In the genomic region with DNA sequence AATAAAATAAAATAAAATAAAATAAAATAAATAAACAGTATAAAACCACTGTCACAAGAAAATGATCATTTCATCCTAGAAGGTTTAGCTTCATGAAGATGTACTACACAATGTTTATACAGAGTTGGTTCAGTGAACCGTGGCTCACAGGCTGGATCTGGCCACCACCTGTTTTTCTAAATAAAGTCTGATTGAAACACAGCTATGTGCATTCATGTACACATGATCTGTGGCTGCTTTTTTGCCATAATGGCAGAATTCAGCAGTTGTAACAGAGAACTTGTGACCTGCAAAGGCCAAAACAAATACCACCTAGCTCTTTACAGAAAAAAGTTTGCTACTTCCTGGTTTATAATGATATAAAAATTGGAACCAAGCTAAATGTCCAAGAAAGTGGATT, we compare ENCODE assay signal across 20 cellular contexts. TPM values are rescaled to one million over a fixed set of nuclear protein-coding genes. Genes with fewer than 3 reads are reported as not detected.
A peak's percentile ranks its signal among the peaks of the same experiment; 100 is the strongest.
DNase-seq lines count a peak whose midpoint lies in the region; ATAC-seq and TF ChIP-seq lines count a peak whose summit lies in the region.
"Had no signal": no experiment of that assay in that cellular context is flagged by ENCODE, and none has a peak within 500 bp of the region (broad histone marks: within the 10 kb centered on the region; RNA-seq: fewer than 3 reads in every experiment).

No MANE protein-coding gene starts in this region.

- no peaks in the 10 kb centered on the region for H4K20me1 ChIP-seq in OCI-LY1 (ENCODE audit: insufficient read depth, low read length)

- CTCF ChIA-PET in naive thymus-derived CD4-positive, alpha-beta T cell (lab: Charles Lee) = interaction anchor here (0.7 kb wide), 1 partner anchor 44 kb away, joined by 3 read pairs; no protein-coding TSS in a partner anchor

- no peak overlapping the region for H3K4me3 ChIP-seq in OCI-LY1 (ENCODE audit: low read depth, low read length, poor library complexity, severe bottlenecking)
- no peak overlapping the region for H3K4me3 ChIP-seq in endodermal cell (ENCODE audit: low read length)
- H3K4me3 ChIP-seq in naive thymus-derived CD4-positive, alpha-beta T cell (ENCODE audit: low read length) = no peak overlapping the region
- H3K4me3 ChIP-seq: Peyer's patch had no signal

- H3K4me1 ChIP-seq in OCI-LY1 (ENCODE audit: insufficient read depth, low read length, severe bottlenecking) (peaks cover 39% of the 10 kb centered on the region), endodermal cell (ENCODE audit: control insufficient read depth, insufficient read depth, low read length) (no peaks in the 10 kb centered on the region)
- no peaks in the 10 kb centered on the region for H3K4me1 ChIP-seq in naive thymus-derived CD4-positive, alpha-beta T cell (ENCODE audit: control insufficient read depth in 2 of 2, insufficient read depth in 2 of 2, low read length in 2 of 2)
- H3K4me1 ChIP-seq: Caco-2, Peyer's patch had no signal

- H3K27ac Mint-ChIP-seq in endodermal cell = no peak overlapping the region
- no peak overlapping the region for H3K27ac Mint-ChIP-seq in naive thymus-derived CD4-positive, alpha-beta T cell
- H3K27ac Mint-ChIP-seq: T-helper 1 cell treated with Interleukin-12 subunit alpha and Interleukin-12 subunit beta and Interleukin-4 antibody, amounts not matched to agents 30 μg/mL and 1 μg/mL, for 36 hours had no signal

- H3K27ac ChIP-seq in OCI-LY1 (ENCODE audit: low read depth, low read length, poor library complexity, severe bottlenecking) (peak overlapping the region; percentile 85), endodermal cell (ENCODE audit: low read depth, low read length) (no peak overlapping the region)
- H3K27ac ChIP-seq in naive thymus-derived CD4-positive, alpha-beta T cell (ENCODE audit: low read depth, low read length) = no peak overlapping the region
- H3K27ac ChIP-seq: 22Rv1, C4-2B had no signal

- TF ChIP-seq CTCF in OCI-LY1 (IDR thresholded peaks at IDR 0.05; ENCODE audit: low read length) (no peak), endodermal cell (conservative IDR thresholded peaks at IDR 0.05) (no peak)

- H3K4me3 Mint-ChIP-seq in endodermal cell = no peak overlapping the region
- no peak overlapping the region for H3K4me3 Mint-ChIP-seq in naive thymus-derived CD4-positive, alpha-beta T cell
- H3K4me3 Mint-ChIP-seq: T-helper 1 cell treated with Interleukin-12 subunit alpha and Interleukin-12 subunit beta and Interleukin-4 antibody, amounts not matched to agents 30 μg/mL and 1 μg/mL, for 36 hours had no signal

- peaks cover 11% of the 10 kb centered on the region for H3K4me1 Mint-ChIP-seq in endodermal cell
- H3K4me1 Mint-ChIP-seq in naive thymus-derived CD4-positive, alpha-beta T cell = no peaks in the 10 kb centered on the region

- H3K9me2 ChIP-seq in OCI-LY1 (ENCODE audit: low read depth, low read length) = no peaks in the 10 kb centered on the region

- no peak for ATAC-seq in naive thymus-derived CD4-positive, alpha-beta T cell
- ATAC-seq in HG03439 (IDR thresholded peaks at IDR 0.05; ENCODE audit: unreplicated experiment) (no peak), HG03565 (IDR thresholded peaks at IDR 0.05; ENCODE audit: unreplicated experiment) (no peak)
- ATAC-seq: SK-N-SH treated with all-trans-retinoic acid at 6 μM for 48 hours had no signal

- H3K79me2 ChIP-seq in OCI-LY1 (ENCODE audit: insufficient read depth, low read length) = no peaks in the 10 kb centered on the region

- 86 to 91% methylated on average over 1 of the region's 1 CpG for WGBS in endodermal cell (ENCODE audit: insufficient coverage in 1 of 2, insufficient read length in 1 of 2), 2 experiments

- H2AFZ ChIP-seq in OCI-LY1 (ENCODE audit: low read length) = no peak overlapping the region

- peaks cover 30% of the 10 kb centered on the region for H3K27me3 Mint-ChIP-seq in endodermal cell (ENCODE audit: insufficient read depth)
- H3K27me3 Mint-ChIP-seq in naive thymus-derived CD4-positive, alpha-beta T cell = peaks cover 0 to 13% (median 0%) of the 10 kb centered on the region in 5 donors

- no peaks in the 10 kb centered on the region for H3F3A ChIP-seq in OCI-LY1 (ENCODE audit: insufficient read depth, low read length)

- DNase-seq in DMS 273 (lab: John Stamatoyannopoulos, UW; ENCODE audit: unreplicated experiment) (peak; percentile 28), DMS 273 treated with DMSO at 0.1 percent for 48 hours (lab: John Stamatoyannopoulos, UW) (no peak), left kidney (ENCODE audit: low read depth, low spot score) (peak; percentile 63), endodermal cell (no peak)
- DNase-seq in naive thymus-derived CD4-positive, alpha-beta T cell = no peak
- DNase-seq: Caco-2, HCEC 1CT, NCI-H1436 treated with DMSO at 0.1 percent for 48 hours, NCI-H82, Right ventricle myocardium superior had no signal

- H3K9ac ChIP-seq in OCI-LY1 (ENCODE audit: low read length) (no peak overlapping the region), endodermal cell (ENCODE audit: extremely low read depth, low read length, poor library complexity, severe bottlenecking) (no peak overlapping the region)

- H3K4me2 ChIP-seq in OCI-LY1 (ENCODE audit: low read length) = peak overlapping the region; percentile 46; the same call in 1 of the 2 replicates

- POLR2A ChIA-PET in naive thymus-derived CD4-positive, alpha-beta T cell (lab: Charles Lee) = no interaction called here

- no peaks in the 10 kb centered on the region for H3K9me3 Mint-ChIP-seq in endodermal cell
- H3K9me3 Mint-ChIP-seq in naive thymus-derived CD4-positive, alpha-beta T cell = no peaks in the 10 kb centered on the region
- H3K9me3 Mint-ChIP-seq: T-helper 1 cell treated with Interleukin-12 subunit alpha and Interleukin-12 subunit beta and Interleukin-4 antibody, amounts not matched to agents 30 μg/mL and 1 μg/mL, for 36 hours had no signal

- H3K27me3 ChIP-seq in OCI-LY1 (ENCODE audit: insufficient read depth, low read length) = peaks cover 5% of the 10 kb centered on the region; the same call in 1 of the 2 replicates
- peaks cover 28% of the 10 kb centered on the region for H3K27me3 ChIP-seq in endodermal cell (ENCODE audit: control insufficient read depth, insufficient read depth, low read length, poor library complexity, severe bottlenecking)
- H3K27me3 ChIP-seq in naive thymus-derived CD4-positive, alpha-beta T cell (ENCODE audit: control insufficient read depth in 2 of 2, insufficient read depth in 2 of 2, low read length in 2 of 2) = no peaks in the 10 kb centered on the region
- H3K27me3 ChIP-seq: Peyer's patch had no signal

- intact Hi-C loops in naive thymus-derived CD4-positive, alpha-beta T cell (cut with micrococcal nuclease) = no loop called here

- H3K36me3 Mint-ChIP-seq in endodermal cell (ENCODE audit: low read depth) = no peaks in the 10 kb centered on the region
- peaks cover 0 to 8% (median 0%) of the 10 kb centered on the region in 5 donors for H3K36me3 Mint-ChIP-seq in naive thymus-derived CD4-positive, alpha-beta T cell

- H3K9me3 ChIP-seq in OCI-LY1 (ENCODE audit: low read length) = no peaks in the 10 kb centered on the region
- no peaks in the 10 kb centered on the region for H3K9me3 ChIP-seq in endodermal cell (ENCODE audit: control insufficient read depth, low read length)
- no peaks in the 10 kb centered on the region for H3K9me3 ChIP-seq in naive thymus-derived CD4-positive, alpha-beta T cell (ENCODE audit: control insufficient read depth in 2 of 3, low read length in 3 of 3)
- H3K9me3 ChIP-seq: Caco-2, Peyer's patch had no signal

- H3K36me3 ChIP-seq in OCI-LY1 (ENCODE audit: insufficient read depth, low read length) = no peaks in the 10 kb centered on the region
- no peaks in the 10 kb centered on the region for H3K36me3 ChIP-seq in endodermal cell (ENCODE audit: control insufficient read depth, insufficient read depth, low read length)
- H3K36me3 ChIP-seq in naive thymus-derived CD4-positive, alpha-beta T cell (ENCODE audit: control insufficient read depth in 2 of 3, insufficient read depth in 3 of 3, low read length in 3 of 3) = no peaks in the 10 kb centered on the region
- H3K36me3 ChIP-seq: Peyer's patch had no signal

RNA-seq across cellular contexts. Expression of gene RPRML, which starts 12.6 kb away (rescaled TPM):
- total RNA-seq in endodermal cell = under 1 TPM in 1 of 2 donors, not detected in 1; 0.31 TPM
- 6.1 TPM for polyA plus RNA-seq in endodermal cell (2013, experiment 1 of 2)
- 4.6 TPM for polyA plus RNA-seq in endodermal cell (2013, experiment 2 of 2)
- total RNA-seq in naive thymus-derived CD4-positive, alpha-beta T cell = not detected
- not detected for polyA plus RNA-seq in naive thymus-derived CD4-positive, alpha-beta T cell
- total RNA-seq: Caco-2, HT1080, NCI-H460, Right ventricle myocardium superior had no signal

Comparison
In these comparisons a context has a peak if more than half of its experiments do, and no peak if none do; other contexts are left out.
1. DNase-seq: peak in DMS 273 (single experiment) and left kidney (single experiment); none in DMS 273 treated with DMSO at 0.1 percent for 48 hours (single experiment), endodermal cell (single experiment) and naive thymus-derived CD4-positive, alpha-beta T cell (0 of 9).